ENCODE assay signal across 33 cellular contexts in genomic region chr3:184761976-184762375, GRCh38.
"Had no signal": no experiment of that assay in that cellular context is flagged by ENCODE, and none has a peak within 500 bp of the region (broad histone marks: within the 10 kb centered on the region; RNA-seq: fewer than 3 reads in every experiment).

No MANE protein-coding gene starts in this region.

- H3K36me3 ChIP-seq: esophagus squamous epithelium, heart right ventricle, left lung, ovary, right atrium auricular region, transverse colon, vagina had no signal

- H3K27me3 ChIP-seq: esophagus squamous epithelium, left lung, ovary, right atrium auricular region, testis, transverse colon, vagina had no signal

- H3K36me3 Mint-ChIP-seq: activated naive CD4-positive, alpha-beta T cell treated with anti-CD3 and anti-CD28 coated beads, Interleukin-2, amount 10 ng/mL, durations not matched to agents 7 days and 5 days; activated naive CD8-positive, alpha-beta T cell treated with anti-CD3 and anti-CD28 coated beads, Interleukin-2, amount 10 ng/mL, durations not matched to agents 7 days and 5 days; WTC11 had no signal

- H3K27ac ChIP-seq: epithelial cell of prostate, heart right ventricle, left lung, ovary, right atrium auricular region, testis, transverse colon, vagina had no signal

- H3K4me3 Mint-ChIP-seq: activated CD4-positive, alpha-beta memory T cell treated with anti-CD3 and anti-CD28 coated beads, Interleukin-2, amount 10 ng/mL, durations not matched to agents 7 days and 5 days; activated CD4-positive, alpha-beta T cell treated with anti-CD3 and anti-CD28 coated beads, Interleukin-2, amount 10 ng/mL, durations not matched to agents 7 days and 5 days; activated naive CD4-positive, alpha-beta T cell treated with anti-CD3 and anti-CD28 coated beads, Interleukin-2, amount 10 ng/mL, durations not matched to agents 7 days and 5 days; activated naive CD8-positive, alpha-beta T cell treated with anti-CD3 and anti-CD28 coated beads, Interleukin-2, amount 10 ng/mL, durations not matched to agents 7 days and 5 days; activated T-cell treated with anti-CD3 and anti-CD28 coated beads, Interleukin-2, amount 50 U/mL, for 24 hours; central memory CD8-positive, alpha-beta T cell; T-helper 17 cell; WTC11 had no signal

- H3K9me3 ChIP-seq: esophagus squamous epithelium, heart right ventricle, left lung, ovary, right atrium auricular region, testis, transverse colon, vagina had no signal

- DNase-seq: activated CD4-positive, alpha-beta memory T cell treated with anti-CD3 and anti-CD28 coated beads, Interleukin-2, amount 10 ng/mL, durations not matched to agents 7 days and 5 days; activated CD4-positive, alpha-beta T cell treated with anti-CD3 and anti-CD28 coated beads for 1 hour; activated CD4-positive, alpha-beta T cell treated with anti-CD3 and anti-CD28 coated beads, Interleukin-2, amount 10 ng/mL, durations not matched to agents 7 days and 5 days; activated CD8-positive, alpha-beta memory T cell treated with anti-CD3 and anti-CD28 coated beads, Interleukin-2, amount 50 U/mL, for 48 hours; activated gamma-delta T cell; activated naive CD4-positive, alpha-beta T cell treated with anti-CD3 and anti-CD28 coated beads, Interleukin-2, amount 10 ng/mL, durations not matched to agents 7 days and 5 days; activated naive CD8-positive, alpha-beta T cell treated with anti-CD3 and anti-CD28 coated beads, Interleukin-2, amount 10 ng/mL, durations not matched to agents 7 days and 5 days; activated T-cell treated with anti-CD3 and anti-CD28 coated beads, Interleukin-2, amount 50 U/mL, for 24 hours; dermis blood vessel endothelial cell; effector CD4-positive, alpha-beta T cell; esophagus squamous epithelium; foreskin melanocyte; left lung; stimulated activated CD4-positive, alpha-beta T cell treated with anti-CD3 and anti-CD28 coated beads, Interleukin-15, amount 100 ng/mL, for 24 hours; stimulated activated CD4-positive, alpha-beta T cell treated with anti-CD3 and anti-CD28 coated beads, Interleukin-2, amount 100 ng/mL, for 24 hours; stimulated activated naive CD4-positive, alpha-beta T cell treated with Interleukin-2 at 50 U/mL for 16 hours; T-helper 17 cell; T1000; transverse colon had no signal

- H3K27ac Mint-ChIP-seq: activated CD4-positive, alpha-beta memory T cell treated with anti-CD3 and anti-CD28 coated beads, Interleukin-2, amount 10 ng/mL, durations not matched to agents 7 days and 5 days; activated CD4-positive, alpha-beta T cell treated with anti-CD3 and anti-CD28 coated beads, Interleukin-2, amount 10 ng/mL, durations not matched to agents 7 days and 5 days; activated naive CD4-positive, alpha-beta T cell treated with anti-CD3 and anti-CD28 coated beads, Interleukin-2, amount 10 ng/mL, durations not matched to agents 7 days and 5 days; activated naive CD8-positive, alpha-beta T cell treated with anti-CD3 and anti-CD28 coated beads, Interleukin-2, amount 10 ng/mL, durations not matched to agents 7 days and 5 days; activated T-cell treated with anti-CD3 and anti-CD28 coated beads, Interleukin-2, amount 50 U/mL, for 24 hours; T-helper 17 cell; WTC11 had no signal

- H3K4me3 ChIP-seq: esophagus squamous epithelium, heart right ventricle, left lung, lung, ovary, right atrium auricular region, smooth muscle cell, testis, transverse colon, vagina had no signal

- FAIRE-seq: bronchial epithelial cell, colon, endometrium had no signal

- H3K9me3 Mint-ChIP-seq: activated CD4-positive, alpha-beta memory T cell treated with anti-CD3 and anti-CD28 coated beads, Interleukin-2, amount 10 ng/mL, durations not matched to agents 7 days and 5 days; activated CD4-positive, alpha-beta T cell treated with anti-CD3 and anti-CD28 coated beads, Interleukin-2, amount 10 ng/mL, durations not matched to agents 7 days and 5 days; activated naive CD4-positive, alpha-beta T cell treated with anti-CD3 and anti-CD28 coated beads, Interleukin-2, amount 10 ng/mL, durations not matched to agents 7 days and 5 days; activated naive CD8-positive, alpha-beta T cell treated with anti-CD3 and anti-CD28 coated beads, Interleukin-2, amount 10 ng/mL, durations not matched to agents 7 days and 5 days; activated T-cell treated with anti-CD3 and anti-CD28 coated beads, Interleukin-2, amount 50 U/mL, for 24 hours; central memory CD8-positive, alpha-beta T cell; nephron; WTC11 had no signal
